ENCODE assay signal across 17 cellular contexts in genomic region chr6:133340557-133340956, GRCh38.
A peak's percentile ranks its signal among the peaks of the same experiment; 100 is the strongest.
DNase-seq lines count a peak whose midpoint lies in the region; ATAC-seq and TF ChIP-seq lines count a peak whose summit lies in the region.
"Had no signal": no experiment of that assay in that cellular context is flagged by ENCODE, and none has a peak within 500 bp of the region (broad histone marks: within the 10 kb centered on the region; RNA-seq: fewer than 3 reads in every experiment).

No MANE protein-coding gene starts in this region.

- no peak for TF ChIP-seq CTCF in epithelial cell of esophagus (IDR thresholded peaks at IDR 0.05; ENCODE audit: insufficient read depth, low read depth, low read length, missing control alignments)

- ATAC-seq in HG02642 (IDR thresholded peaks at IDR 0.05; ENCODE audit: poor library complexity, unreplicated experiment): no peak
- ATAC-seq: K562 had no signal

- H3K4me3 ChIP-seq in epithelial cell of esophagus (ENCODE audit: low read length) (no peak overlapping the region), skeletal muscle cell (ENCODE audit: low read depth, low read length) (no peak overlapping the region)
- H3K4me3 ChIP-seq: BLaER1, K562 had no signal

- H3K27me3 Mint-ChIP-seq in activated naive CD8-positive, alpha-beta T cell treated with anti-CD3 and anti-CD28 coated beads for 36 hours: peaks cover 2% of the 10 kb centered on the region
- H3K27me3 Mint-ChIP-seq: activated CD4-positive, alpha-beta memory T cell treated with anti-CD3 and anti-CD28 coated beads, Interleukin-2, amount 10 ng/mL, durations not matched to agents 7 days and 5 days; activated naive CD8-positive, alpha-beta T cell; memory B cell had no signal

- no peaks in the 10 kb centered on the region for H3K4me1 Mint-ChIP-seq in activated naive CD8-positive, alpha-beta T cell treated with anti-CD3 and anti-CD28 coated beads for 36 hours
- H3K4me1 Mint-ChIP-seq: activated CD4-positive, alpha-beta memory T cell treated with anti-CD3 and anti-CD28 coated beads, Interleukin-2, amount 10 ng/mL, durations not matched to agents 7 days and 5 days; memory B cell; nephron progenitor cell had no signal

- H3K27ac Mint-ChIP-seq in activated naive CD8-positive, alpha-beta T cell treated with anti-CD3 and anti-CD28 coated beads for 36 hours: no peak overlapping the region
- H3K27ac Mint-ChIP-seq: activated CD4-positive, alpha-beta memory T cell treated with anti-CD3 and anti-CD28 coated beads, Interleukin-2, amount 10 ng/mL, durations not matched to agents 7 days and 5 days; activated naive CD8-positive, alpha-beta T cell; memory B cell; nephron progenitor cell had no signal

- no peak overlapping the region for H3K4me3 Mint-ChIP-seq in activated naive CD8-positive, alpha-beta T cell treated with anti-CD3 and anti-CD28 coated beads for 36 hours
- H3K4me3 Mint-ChIP-seq: activated CD4-positive, alpha-beta memory T cell treated with anti-CD3 and anti-CD28 coated beads, Interleukin-2, amount 10 ng/mL, durations not matched to agents 7 days and 5 days; activated naive CD8-positive, alpha-beta T cell; memory B cell; nephron progenitor cell had no signal

- DNase-seq in ELR (ENCODE audit: low read depth): peak; percentile 7
- peak; percentile 40 for DNase-seq in NCI-H460 (ENCODE audit: extremely low read depth, low read depth)
- peak; percentile 20 for DNase-seq in epithelial cell of esophagus (ENCODE audit: low read depth)
- peak; percentile 16 for DNase-seq in skeletal muscle cell (ENCODE audit: low read depth)
- no peak for DNase-seq in activated naive CD8-positive, alpha-beta T cell treated with anti-CD3 and anti-CD28 coated beads for 36 hours
- DNase-seq in DMS153 (lab: John Stamatoyannopoulos, UW): no peak
- DNase-seq: activated CD4-positive, alpha-beta memory T cell treated with anti-CD3 and anti-CD28 coated beads, Interleukin-2, amount 10 ng/mL, durations not matched to agents 7 days and 5 days; activated T-cell treated with anti-CD3 and anti-CD28 coated beads, Interleukin-2, amount 50 U/mL, for 48 hours; DND-41; NCI-H1048; NCI-H2107; nephron progenitor cell had no signal

- no peaks in the 10 kb centered on the region for H3K9me3 Mint-ChIP-seq in activated naive CD8-positive, alpha-beta T cell treated with anti-CD3 and anti-CD28 coated beads for 36 hours
- H3K9me3 Mint-ChIP-seq: activated CD4-positive, alpha-beta memory T cell treated with anti-CD3 and anti-CD28 coated beads, Interleukin-2, amount 10 ng/mL, durations not matched to agents 7 days and 5 days; memory B cell; nephron progenitor cell had no signal

- H3K36me3 Mint-ChIP-seq in activated naive CD8-positive, alpha-beta T cell treated with anti-CD3 and anti-CD28 coated beads for 36 hours: no peaks in the 10 kb centered on the region
- H3K36me3 Mint-ChIP-seq: activated naive CD8-positive, alpha-beta T cell; memory B cell had no signal

Comparison
In these comparisons a context has a peak if more than half of its experiments do, and no peak if none do; other contexts are left out.
1. DNase-seq: peak in ELR (single experiment), NCI-H460 (single experiment), epithelial cell of esophagus (single experiment) and skeletal muscle cell (single experiment); none in activated naive CD8-positive, alpha-beta T cell treated with anti-CD3 and anti-CD28 coated beads for 36 hours (single experiment) and DMS153 (single experiment).